In the genomic region with DNA sequence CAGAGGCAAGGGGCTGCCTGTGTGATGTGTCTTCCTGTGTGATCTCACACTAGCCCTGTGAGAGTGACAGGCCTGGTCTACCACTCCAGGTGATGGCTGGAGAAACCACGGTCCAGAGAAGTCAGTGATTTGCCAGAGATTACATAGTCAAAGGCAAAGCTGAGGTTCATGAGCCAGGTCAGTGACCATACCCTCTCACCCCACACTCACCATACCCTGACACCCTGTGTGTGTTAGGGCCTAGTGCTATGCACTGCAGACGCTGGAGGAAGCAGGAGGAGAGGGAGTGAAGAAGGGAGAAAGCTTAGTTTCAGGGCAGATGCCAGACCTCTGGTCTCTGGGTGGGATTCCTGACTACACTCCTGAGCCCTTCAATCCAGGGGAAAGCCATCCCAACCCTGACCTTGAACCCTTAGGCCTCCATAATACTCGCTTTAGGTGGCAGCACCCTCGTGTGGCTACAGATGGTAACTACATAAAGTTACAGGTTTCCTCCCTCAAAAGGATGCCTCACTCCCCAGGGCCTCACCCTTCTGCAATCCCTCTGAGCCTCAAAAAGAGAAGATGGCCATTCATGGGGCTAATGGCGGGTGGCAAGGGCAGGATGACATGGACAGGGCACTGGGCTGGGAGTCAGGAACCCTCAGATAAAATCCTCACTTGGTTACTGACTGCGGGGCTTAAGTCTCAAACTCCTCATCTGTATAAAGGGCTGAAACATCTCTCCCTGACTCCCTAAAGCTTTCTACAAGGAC, we compare ENCODE assay signal across 8 cellular contexts. TPM values are rescaled to one million over a fixed set of nuclear protein-coding genes. Genes with fewer than 3 reads are reported as not detected.
DNase-seq lines count a peak whose midpoint lies in the region; ATAC-seq and TF ChIP-seq lines count a peak whose summit lies in the region.

No MANE protein-coding gene starts in this region.

- H2AFZ ChIP-seq in H9 (ENCODE audit: low read length) = no peak overlapping the region
- no peak overlapping the region for H2AFZ ChIP-seq in OCI-LY7 (ENCODE audit: low read length)

- H3T11ph ChIP-seq in H9 (ENCODE audit: low read length) = no peak overlapping the region

- H3K27ac Mint-ChIP-seq in H9 = peak overlapping the region in 1 of 3 experiments; percentile 71; a peak in 1 of 7 replicates

- H3K27me3 Mint-ChIP-seq in H9 (ENCODE audit: low read depth) = no peaks in the 10 kb centered on the region

- no peak overlapping the region for H3K14ac ChIP-seq in H9 (ENCODE audit: insufficient read depth, low read length)

- H3K79me1 ChIP-seq in H9 (ENCODE audit: insufficient read depth, low read depth, low read length, poor library complexity, severe bottlenecking) = no peaks in the 10 kb centered on the region

- CTCF ChIA-PET in OCI-LY7 (lab: Charles Lee; ENCODE audit: unreplicated experiment) = interaction anchor here (1.0 to 1.2 kb wide), 2 partner anchors 16 to 128 kb away, joined by 3 read pairs; no protein-coding TSS in a partner anchor

- no peak overlapping the region for H2BK12ac ChIP-seq in H9 (ENCODE audit: insufficient read length, low read depth, low read length)

- H2BK120ac ChIP-seq in H9 (ENCODE audit: low read depth, low read length, poor library complexity, severe bottlenecking) = no peak overlapping the region

- no peak overlapping the region for H2BK5ac ChIP-seq in H9 (ENCODE audit: insufficient read length, low read length)

- H3K4me3 Mint-ChIP-seq in H9 = no peak overlapping the region

- TF ChIP-seq POLR2A in gastroesophageal sphincter (IDR thresholded peaks at IDR 0.05) (no peak), prostate gland (IDR thresholded peaks at IDR 0.05) (no peak)

- H2BK15ac ChIP-seq in H9 (ENCODE audit: low read depth, low read length) = no peak overlapping the region

- no peak overlapping the region for H3K23ac ChIP-seq in H9 (ENCODE audit: insufficient read length, low read depth, low read length)

- H3K36me3 ChIP-seq in OCI-LY7 (ENCODE audit: insufficient read depth, low read length) (peaks cover 31% of the 10 kb centered on the region; the same call in 1 of the 2 replicates), gastroesophageal sphincter (peaks cover 0 to 33% of the 10 kb centered on the region in 2 donors), prostate gland (no peaks in the 10 kb centered on the region)

- POLR2A ChIA-PET in OCI-LY7 (lab: Charles Lee) = interaction anchor here (0.6 kb wide), 1 partner anchor 178 kb away, joined by 4 read pairs; no protein-coding TSS in a partner anchor

- H3K9me3 ChIP-seq in H9 (ENCODE audit: control insufficient read depth, low read depth, low read length) = no peaks in the 10 kb centered on the region
- no peaks in the 10 kb centered on the region for H3K9me3 ChIP-seq in OCI-LY7 (ENCODE audit: low read length)
- H3K9me3 ChIP-seq in gastroesophageal sphincter = no peaks in the 10 kb centered on the region
- no peaks in the 10 kb centered on the region for H3K9me3 ChIP-seq in prostate gland

- H2AK5ac ChIP-seq in H9 (ENCODE audit: insufficient read length, low read length) = no peak overlapping the region

- no TSS peak for BruUV-seq in OCI-LY7 (replicated peaks; lab: Mats Ljungman, UMichigan)

- H3K79me2 ChIP-seq in H9 (ENCODE audit: insufficient read depth, low read length) = no peaks in the 10 kb centered on the region
- no peaks in the 10 kb centered on the region for H3K79me2 ChIP-seq in OCI-LY7 (ENCODE audit: insufficient read depth, low read depth, low read length)

- H4K5ac ChIP-seq in H9 (ENCODE audit: insufficient read length, low read depth, low read length) = no peak overlapping the region

- H3K56ac ChIP-seq in H9 (ENCODE audit: insufficient read length, low read depth, low read length) = no peak overlapping the region

- no peaks in the 10 kb centered on the region for H3K9me2 ChIP-seq in OCI-LY7 (ENCODE audit: insufficient read depth, low read length)

- no peaks in the 10 kb centered on the region for H3K23me2 ChIP-seq in H9 (ENCODE audit: insufficient read length, low read depth, low read length, poor library complexity, severe bottlenecking)

- TF ChIP-seq CTCF in C4-2B (conservative IDR thresholded peaks at IDR 0.05) = peak; percentile 87
- peak; percentile 83 for TF ChIP-seq CTCF in H9 (conservative IDR thresholded peaks at IDR 0.05)
- peak; percentile 87 for TF ChIP-seq CTCF in OCI-LY7 (conservative IDR thresholded peaks at IDR 0.05; ENCODE audit: low read length)
- peak; percentile 52 to 74 (median 65) for TF ChIP-seq CTCF in gastroesophageal sphincter (IDR thresholded peaks at IDR 0.05)
- TF ChIP-seq CTCF in prostate gland (IDR thresholded peaks at IDR 0.05) = peak; percentile 42 to 69 (median 58)

- no peak overlapping the region for H3K18ac ChIP-seq in H9 (ENCODE audit: insufficient read length, low read depth, low read length)

- no peak overlapping the region for H3K4me3 ChIP-seq in OCI-LY7 (ENCODE audit: low read depth, low read length, poor library complexity, severe bottlenecking)
- no peak overlapping the region for H3K4me3 ChIP-seq in gastroesophageal sphincter
- no peak overlapping the region for H3K4me3 ChIP-seq in prostate gland

- DNase-seq in H9 (peak; percentile 73), OCI-LY7 (ENCODE audit: low spot score) (peak; percentile 60), prostate gland (ENCODE audit: low spot score) (no peak)
- DNase-seq in activated T-cell treated with anti-CD3 and anti-CD28 coated beads, Interleukin-2, amount 50 U/mL, for 48 hours = peak; percentile 62 to 71

- H4K91ac ChIP-seq in H9 (ENCODE audit: insufficient read length, low read depth, low read length) = no peak overlapping the region

- no CpG with 5 or more reads among the region's 6 CpGs for WGBS in H9 (ENCODE audit: extremely low coverage, insufficient read length, low lambda C conversion rate)
- WGBS in gastroesophageal sphincter (ENCODE audit: low coverage in 1 of 2), 2 donors = 27 to 82% methylated on average over 3 to 4 of the region's 6 CpGs
- 50% methylated on average over 6 of the region's 6 CpGs for WGBS in prostate gland

- peaks cover 3 to 5% of the 10 kb centered on the region in 2 experiments for H3K4me1 Mint-ChIP-seq in H9

- no peak for TF ChIP-seq EP300 in gastroesophageal sphincter (IDR thresholded peaks at IDR 0.05)

- H4K8ac ChIP-seq in H9 (replicated peaks; ENCODE audit: insufficient read length, low read depth, low read length) = no peak overlapping the region

- no peaks in the 10 kb centered on the region for H3K9me3 Mint-ChIP-seq in H9

- H3K27ac ChIP-seq in C4-2B (no peak overlapping the region), H9 (ENCODE audit: insufficient read length, low read depth, low read length) (no peak overlapping the region), OCI-LY7 (ENCODE audit: low read depth, low read length, poor library complexity, severe bottlenecking) (no peak overlapping the region), gastroesophageal sphincter (peak overlapping the region in 1 of 4 donors; percentile 27), prostate gland (peak overlapping the region; percentile 16 to 48)

- no peak overlapping the region for H3K4ac ChIP-seq in H9 (ENCODE audit: low read depth, low read length)

- no peak overlapping the region for H2BK20ac ChIP-seq in H9 (ENCODE audit: low read depth, low read length, poor library complexity, severe bottlenecking)

- H4K20me1 ChIP-seq in H9 (ENCODE audit: control insufficient read depth, insufficient read depth, insufficient read length) (no peaks in the 10 kb centered on the region), OCI-LY7 (ENCODE audit: insufficient read depth, low read length) (no peaks in the 10 kb centered on the region)

- no peak overlapping the region for H3K9ac ChIP-seq in H9 (ENCODE audit: extremely low read depth, insufficient read length, low read length)

- H3K27me3 ChIP-seq in H9 (ENCODE audit: insufficient read depth, low read length) (no peaks in the 10 kb centered on the region), gastroesophageal sphincter (no peaks in the 10 kb centered on the region), prostate gland (replicated peaks; ENCODE audit: insufficient read depth) (no peaks in the 10 kb centered on the region)

- peak; percentile 66 for ATAC-seq in gastroesophageal sphincter
- ATAC-seq in HG02759 (IDR thresholded peaks at IDR 0.05; ENCODE audit: unreplicated experiment) = no peak
- ATAC-seq in GM19351 (IDR thresholded peaks at IDR 0.05; ENCODE audit: unreplicated experiment) = no peak

- H3K4me2 ChIP-seq in H9 (ENCODE audit: insufficient read depth, insufficient read length, low read length) = no peak overlapping the region
- no peak overlapping the region for H3K4me2 ChIP-seq in OCI-LY7 (ENCODE audit: low read length)

- intact Hi-C loops in OCI-LY7 (cut with micrococcal nuclease; ENCODE audit: unreplicated experiment) (loop anchor here (1.0 to 5.0 kb wide), 3 partner anchors 127 to 210 kb away; no protein-coding TSS in a partner anchor), prostate gland (cut with DNase I) (loop anchor here (5.0 kb wide), 1 partner anchor 48 kb away; no protein-coding TSS in a partner anchor)

- peaks cover 0 to 24% (median 18%) of the 10 kb centered on the region in 3 experiments; a peak in 6 of 7 replicates for H3K36me3 Mint-ChIP-seq in H9 (ENCODE audit: insufficient read depth in 1 of 3, low read depth in 3 of 3)

- H3K4me1 ChIP-seq in H9 (ENCODE audit: insufficient read depth, low read length) (no peaks in the 10 kb centered on the region), OCI-LY7 (ENCODE audit: insufficient read depth, low read length, poor library complexity, severe bottlenecking) (no peaks in the 10 kb centered on the region), gastroesophageal sphincter (peaks cover 0 to 20% (median 0%) of the 10 kb centered on the region in 3 donors), prostate gland (replicated peaks) (no peaks in the 10 kb centered on the region)

RNA-seq across cellular contexts. Expression of a gene that starts 20.8 kb away (rescaled TPM):
- total RNA-seq in H9 (2021) (24.2 and 25.9 TPM in 2 replicates), OCI-LY7 (2022) (0.50 TPM in 1 of 2 replicates, not detected in the other), gastroesophageal sphincter (100 to 1,000 TPM in 1 of 4 donors, 10 to 100 TPM in 3; 45.1 to 112 (median 52.6) TPM), prostate gland (10 to 100 TPM; 25.5 to 39.6 TPM)
- total RNA-seq in OCI-LY7 (2014; rRNA removed; shearing (Covaris generic)) = not detected in 2 replicates

Comparison
In these comparisons a context has a peak if more than half of its experiments do, and no peak if none do; other contexts are left out.
1. H3K27ac ChIP-seq: peak in prostate gland (2 of 2); none in C4-2B (single experiment), H9 (single experiment) and OCI-LY7 (single experiment).
2. RNA of a gene that starts 20.8 kb away (total RNA-seq): 45.1 to 112 TPM in gastroesophageal sphincter, 25.5 to 39.6 TPM in prostate gland and 24.2 to 25.9 TPM in H9; 0.50 TPM in OCI-LY7; every median in the first group is over 10 times any median in the second.
3. Peak in every context shown above with its lines, with median percentiles within 50 percentile points of each other: CTCF ChIP-seq.